1 cellular context compared by ENCODE assay signal in the genomic region with DNA sequence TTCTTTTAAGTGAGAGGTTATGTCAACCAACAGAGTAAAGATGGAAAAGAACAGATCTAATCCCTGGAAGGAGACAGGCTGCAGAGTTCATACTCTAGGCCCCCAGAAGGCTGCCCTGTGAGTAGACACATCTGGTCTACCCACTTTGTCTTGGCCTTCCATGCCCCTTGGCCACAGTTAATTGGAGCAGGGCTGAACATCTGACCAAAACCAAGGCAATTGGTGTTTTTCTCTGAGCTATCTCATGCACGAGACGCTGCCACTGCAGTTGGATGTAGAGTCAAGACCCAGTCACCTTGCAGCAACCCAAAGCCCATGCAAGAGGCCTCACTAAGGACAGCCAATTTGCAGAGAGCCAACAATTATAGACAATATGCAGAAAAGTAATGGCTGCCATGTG.
TF ChIP-seq lines count a peak whose summit lies in the region.

No MANE protein-coding gene starts in this region.

TF ChIP-seq in GM23338, 12 proteins besides CTCF, POLR2A, EP300 and RAD21:
- no peak for TF ChIP-seq STAT1 (IDR thresholded peaks at IDR 0.05; ENCODE audit: unreplicated experiment)
- no peak for TF ChIP-seq ZNF331 (CRISPR knock-in tag; IDR thresholded peaks at IDR 0.05; ENCODE audit: low read depth)
- no peak for TF ChIP-seq POLR2AphosphoS5 (IDR thresholded peaks at IDR 0.05; ENCODE audit: low read depth)
- no peak for TF ChIP-seq CREB1 (CRISPR knock-in tag; IDR thresholded peaks at IDR 0.05; ENCODE audit: low read depth)
- no peak for TF ChIP-seq NANOG (IDR thresholded peaks at IDR 0.05; ENCODE audit: borderline replicate concordance)
- TF ChIP-seq, protein P1, sequence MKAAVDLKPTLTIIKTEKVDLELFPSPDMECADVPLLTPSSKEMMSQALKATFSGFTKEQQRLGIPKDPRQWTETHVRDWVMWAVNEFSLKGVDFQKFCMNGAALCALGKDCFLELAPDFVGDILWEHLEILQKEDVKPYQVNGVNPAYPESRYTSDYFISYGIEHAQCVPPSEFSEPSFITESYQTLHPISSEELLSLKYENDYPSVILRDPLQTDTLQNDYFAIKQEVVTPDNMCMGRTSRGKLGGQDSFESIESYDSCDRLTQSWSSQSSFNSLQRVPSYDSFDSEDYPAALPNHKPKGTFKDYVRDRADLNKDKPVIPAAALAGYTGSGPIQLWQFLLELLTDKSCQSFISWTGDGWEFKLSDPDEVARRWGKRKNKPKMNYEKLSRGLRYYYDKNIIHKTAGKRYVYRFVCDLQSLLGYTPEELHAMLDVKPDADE (IDR thresholded peaks at IDR 0.05): no peak
- no peak for TF ChIP-seq ZNF114 (CRISPR knock-in tag; IDR thresholded peaks at IDR 0.05)
- no peak for TF ChIP-seq EZH2phosphoT487 (IDR thresholded peaks at IDR 0.05; ENCODE audit: unreplicated experiment)
- TF ChIP-seq, protein P2, sequence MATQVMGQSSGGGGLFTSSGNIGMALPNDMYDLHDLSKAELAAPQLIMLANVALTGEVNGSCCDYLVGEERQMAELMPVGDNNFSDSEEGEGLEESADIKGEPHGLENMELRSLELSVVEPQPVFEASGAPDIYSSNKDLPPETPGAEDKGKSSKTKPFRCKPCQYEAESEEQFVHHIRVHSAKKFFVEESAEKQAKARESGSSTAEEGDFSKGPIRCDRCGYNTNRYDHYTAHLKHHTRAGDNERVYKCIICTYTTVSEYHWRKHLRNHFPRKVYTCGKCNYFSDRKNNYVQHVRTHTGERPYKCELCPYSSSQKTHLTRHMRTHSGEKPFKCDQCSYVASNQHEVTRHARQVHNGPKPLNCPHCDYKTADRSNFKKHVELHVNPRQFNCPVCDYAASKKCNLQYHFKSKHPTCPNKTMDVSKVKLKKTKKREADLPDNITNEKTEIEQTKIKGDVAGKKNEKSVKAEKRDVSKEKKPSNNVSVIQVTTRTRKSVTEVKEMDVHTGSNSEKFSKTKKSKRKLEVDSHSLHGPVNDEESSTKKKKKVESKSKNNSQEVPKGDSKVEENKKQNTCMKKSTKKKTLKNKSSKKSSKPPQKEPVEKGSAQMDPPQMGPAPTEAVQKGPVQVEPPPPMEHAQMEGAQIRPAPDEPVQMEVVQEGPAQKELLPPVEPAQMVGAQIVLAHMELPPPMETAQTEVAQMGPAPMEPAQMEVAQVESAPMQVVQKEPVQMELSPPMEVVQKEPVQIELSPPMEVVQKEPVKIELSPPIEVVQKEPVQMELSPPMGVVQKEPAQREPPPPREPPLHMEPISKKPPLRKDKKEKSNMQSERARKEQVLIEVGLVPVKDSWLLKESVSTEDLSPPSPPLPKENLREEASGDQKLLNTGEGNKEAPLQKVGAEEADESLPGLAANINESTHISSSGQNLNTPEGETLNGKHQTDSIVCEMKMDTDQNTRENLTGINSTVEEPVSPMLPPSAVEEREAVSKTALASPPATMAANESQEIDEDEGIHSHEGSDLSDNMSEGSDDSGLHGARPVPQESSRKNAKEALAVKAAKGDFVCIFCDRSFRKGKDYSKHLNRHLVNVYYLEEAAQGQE (IDR thresholded peaks at IDR 0.05; ENCODE audit: unreplicated experiment): no peak
- no peak for TF ChIP-seq JUNB (IDR thresholded peaks at IDR 0.05; ENCODE audit: unreplicated experiment)
- no peak for TF ChIP-seq EZH2 (IDR thresholded peaks at IDR 0.05; ENCODE audit: low read depth, unreplicated experiment)
- TF ChIP-seq, protein P3, sequence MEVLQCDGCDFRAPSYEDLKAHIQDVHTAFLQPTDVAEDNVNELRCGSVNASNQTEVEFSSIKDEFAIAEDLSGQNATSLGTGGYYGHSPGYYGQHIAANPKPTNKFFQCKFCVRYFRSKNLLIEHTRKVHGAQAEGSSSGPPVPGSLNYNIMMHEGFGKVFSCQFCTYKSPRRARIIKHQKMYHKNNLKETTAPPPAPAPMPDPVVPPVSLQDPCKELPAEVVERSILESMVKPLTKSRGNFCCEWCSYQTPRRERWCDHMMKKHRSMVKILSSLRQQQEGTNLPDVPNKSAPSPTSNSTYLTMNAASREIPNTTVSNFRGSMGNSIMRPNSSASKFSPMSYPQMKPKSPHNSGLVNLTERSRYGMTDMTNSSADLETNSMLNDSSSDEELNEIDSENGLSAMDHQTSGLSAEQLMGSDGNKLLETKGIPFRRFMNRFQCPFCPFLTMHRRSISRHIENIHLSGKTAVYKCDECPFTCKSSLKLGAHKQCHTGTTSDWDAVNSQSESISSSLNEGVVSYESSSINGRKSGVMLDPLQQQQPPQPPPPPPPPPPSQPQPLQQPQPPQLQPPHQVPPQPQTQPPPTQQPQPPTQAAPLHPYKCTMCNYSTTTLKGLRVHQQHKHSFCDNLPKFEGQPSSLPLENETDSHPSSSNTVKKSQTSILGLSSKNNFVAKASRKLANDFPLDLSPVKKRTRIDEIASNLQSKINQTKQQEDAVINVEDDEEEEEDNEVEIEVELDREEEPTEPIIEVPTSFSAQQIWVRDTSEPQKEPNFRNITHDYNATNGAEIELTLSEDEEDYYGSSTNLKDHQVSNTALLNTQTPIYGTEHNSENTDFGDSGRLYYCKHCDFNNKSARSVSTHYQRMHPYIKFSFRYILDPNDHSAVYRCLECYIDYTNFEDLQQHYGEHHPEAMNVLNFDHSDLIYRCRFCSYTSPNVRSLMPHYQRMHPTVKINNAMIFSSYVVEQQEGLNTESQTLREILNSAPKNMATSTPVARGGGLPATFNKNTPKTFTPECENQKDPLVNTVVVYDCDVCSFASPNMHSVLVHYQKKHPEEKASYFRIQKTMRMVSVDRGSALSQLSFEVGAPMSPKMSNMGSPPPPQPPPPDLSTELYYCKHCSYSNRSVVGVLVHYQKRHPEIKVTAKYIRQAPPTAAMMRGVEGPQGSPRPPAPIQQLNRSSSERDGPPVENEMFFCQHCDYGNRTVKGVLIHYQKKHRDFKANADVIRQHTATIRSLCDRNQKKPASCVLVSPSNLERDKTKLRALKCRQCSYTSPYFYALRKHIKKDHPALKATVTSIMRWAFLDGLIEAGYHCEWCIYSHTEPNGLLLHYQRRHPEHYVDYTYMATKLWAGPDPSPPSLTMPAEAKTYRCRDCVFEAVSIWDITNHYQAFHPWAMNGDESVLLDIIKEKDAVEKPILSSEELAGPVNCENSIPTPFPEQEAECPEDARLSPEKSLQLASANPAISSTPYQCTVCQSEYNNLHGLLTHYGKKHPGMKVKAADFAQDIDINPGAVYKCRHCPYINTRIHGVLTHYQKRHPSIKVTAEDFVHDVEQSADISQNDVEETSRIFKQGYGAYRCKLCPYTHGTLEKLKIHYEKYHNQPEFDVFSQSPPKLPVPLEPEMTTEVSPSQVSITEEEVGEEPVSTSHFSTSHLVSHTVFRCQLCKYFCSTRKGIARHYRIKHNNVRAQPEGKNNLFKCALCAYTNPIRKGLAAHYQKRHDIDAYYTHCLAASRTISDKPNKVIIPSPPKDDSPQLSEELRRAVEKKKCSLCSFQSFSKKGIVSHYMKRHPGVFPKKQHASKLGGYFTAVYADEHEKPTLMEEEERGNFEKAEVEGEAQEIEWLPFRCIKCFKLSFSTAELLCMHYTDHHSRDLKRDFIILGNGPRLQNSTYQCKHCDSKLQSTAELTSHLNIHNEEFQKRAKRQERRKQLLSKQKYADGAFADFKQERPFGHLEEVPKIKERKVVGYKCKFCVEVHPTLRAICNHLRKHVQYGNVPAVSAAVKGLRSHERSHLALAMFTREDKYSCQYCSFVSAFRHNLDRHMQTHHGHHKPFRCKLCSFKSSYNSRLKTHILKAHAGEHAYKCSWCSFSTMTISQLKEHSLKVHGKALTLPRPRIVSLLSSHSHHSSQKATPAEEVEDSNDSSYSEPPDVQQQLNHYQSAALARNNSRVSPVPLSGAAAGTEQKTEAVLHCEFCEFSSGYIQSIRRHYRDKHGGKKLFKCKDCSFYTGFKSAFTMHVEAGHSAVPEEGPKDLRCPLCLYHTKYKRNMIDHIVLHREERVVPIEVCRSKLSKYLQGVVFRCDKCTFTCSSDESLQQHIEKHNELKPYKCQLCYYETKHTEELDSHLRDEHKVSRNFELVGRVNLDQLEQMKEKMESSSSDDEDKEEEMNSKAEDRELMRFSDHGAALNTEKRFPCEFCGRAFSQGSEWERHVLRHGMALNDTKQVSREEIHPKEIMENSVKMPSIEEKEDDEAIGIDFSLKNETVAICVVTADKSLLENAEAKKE (CRISPR knock-in tag; IDR thresholded peaks at IDR 0.05): no peak
